Comparison of ENCODE assay signal across 14 cellular contexts in the genomic region with DNA sequence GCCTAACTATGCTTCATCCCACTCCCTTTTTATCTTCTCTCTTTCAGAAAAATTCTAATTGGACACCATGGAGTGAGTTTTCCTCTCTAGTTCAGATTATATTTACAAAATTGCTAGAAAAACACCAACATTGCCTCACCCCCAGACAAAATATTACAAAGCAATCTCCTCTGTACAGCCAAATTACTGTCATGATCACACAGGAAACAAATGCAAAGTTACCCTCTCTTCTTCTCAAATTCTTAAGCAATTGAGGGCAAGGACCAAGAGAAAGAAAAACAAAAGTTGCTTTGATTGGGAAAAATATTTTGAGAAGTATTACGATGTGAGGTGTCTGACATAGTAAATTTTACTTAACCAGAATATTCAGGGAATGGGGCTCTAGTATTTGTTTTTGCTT. TPM values are rescaled to one million over a fixed set of nuclear protein-coding genes. Genes with fewer than 3 reads are reported as not detected.
DNase-seq lines count a peak whose midpoint lies in the region; TF ChIP-seq lines count a peak whose summit lies in the region.
"Had no signal": no experiment of that assay in that cellular context is flagged by ENCODE, and none has a peak within 500 bp of the region (broad histone marks: within the 10 kb centered on the region; RNA-seq: fewer than 3 reads in every experiment).

No MANE protein-coding gene starts in this region.

- no peak overlapping the region for H3K9ac ChIP-seq in subcutaneous abdominal adipose tissue (ENCODE audit: low read length in 5 of 5)
- H3K9ac ChIP-seq: BLaER1 treated with 17β-estradiol and CSF1 and Interleukin-3, amounts not matched to agents 10 nM and 100 nM had no signal

- BruUV-seq in MCF 10A (replicated peaks; lab: Mats Ljungman, UMichigan), result no TSS peak

- no peak for TF ChIP-seq CTCF in MCF 10A (IDR thresholded peaks at IDR 0.05; ENCODE audit: unreplicated experiment)
- no peak for TF ChIP-seq CTCF in breast epithelium (IDR thresholded peaks at IDR 0.05)
- TF ChIP-seq CTCF in cardiac fibroblast (IDR thresholded peaks at IDR 0.05; ENCODE audit: low read depth, low read length), result no peak

- no peaks in the 10 kb centered on the region for H3K9me3 ChIP-seq in breast epithelium
- H3K9me3 ChIP-seq in subcutaneous abdominal adipose tissue (ENCODE audit: control insufficient read depth in 5 of 5, low read length in 5 of 5), result no peaks in the 10 kb centered on the region
- H3K9me3 ChIP-seq: BLaER1 treated with 17β-estradiol and CSF1 and Interleukin-3, amounts not matched to agents 10 nM and 100 nM had no signal

- peaks cover 15% of the 10 kb centered on the region for H3K4me1 Mint-ChIP-seq in MCF 10A (ENCODE audit: insufficient read depth, unreplicated experiment)

- H3K36me3 ChIP-seq in breast epithelium, result no peaks in the 10 kb centered on the region
- H3K36me3 ChIP-seq in subcutaneous abdominal adipose tissue (ENCODE audit: control insufficient read depth in 5 of 5, insufficient read depth in 5 of 5, low read length in 5 of 5), result no peaks in the 10 kb centered on the region
- H3K36me3 ChIP-seq: BLaER1 treated with 17β-estradiol and CSF1 and Interleukin-3, amounts not matched to agents 10 nM and 100 nM had no signal

- no peaks in the 10 kb centered on the region for H3K9me3 Mint-ChIP-seq in MCF 10A (ENCODE audit: unreplicated experiment)
- H3K9me3 Mint-ChIP-seq: CD8-positive, alpha-beta T cell had no signal

- H3K4me3 Mint-ChIP-seq in MCF 10A (ENCODE audit: unreplicated experiment), result no peak overlapping the region
- H3K4me3 Mint-ChIP-seq: B cell; CD8-positive, alpha-beta T cell; H9 had no signal

- no peak overlapping the region for H3K27ac ChIP-seq in breast epithelium
- peak overlapping the region; percentile 79 for H3K27ac ChIP-seq in subcutaneous abdominal adipose tissue (ENCODE audit: low read depth, low read length)

- H3K27me3 ChIP-seq in breast epithelium (no peaks in the 10 kb centered on the region), subcutaneous abdominal adipose tissue (ENCODE audit: control insufficient read depth in 5 of 5, insufficient read depth in 4 of 5, low read length in 5 of 5) (no peaks in the 10 kb centered on the region)
- H3K27me3 ChIP-seq: BLaER1 treated with 17β-estradiol and CSF1 and Interleukin-3, amounts not matched to agents 10 nM and 100 nM had no signal

- intact Hi-C loops in MCF 10A (cut with micrococcal nuclease), result no loop called here
- intact Hi-C loops in breast epithelium (cut with DNase I; ENCODE audit: low total_unique reads), result no loop called here

- no peak overlapping the region for H3K4me3 ChIP-seq in breast epithelium
- no peak overlapping the region for H3K4me3 ChIP-seq in cardiac fibroblast (replicated peaks in 1 of 2; ENCODE audit: low read depth in 2 of 2, low read length in 2 of 2)
- H3K4me3 ChIP-seq in subcutaneous abdominal adipose tissue (ENCODE audit: low read depth in 1 of 5, low read length in 5 of 5), result no peak overlapping the region
- H3K4me3 ChIP-seq: BLaER1 treated with 17β-estradiol and CSF1 and Interleukin-3, amounts not matched to agents 10 nM and 100 nM had no signal

- H3K36me3 Mint-ChIP-seq in MCF 10A (ENCODE audit: insufficient read depth, unreplicated experiment), result no peaks in the 10 kb centered on the region
- H3K36me3 Mint-ChIP-seq: CD8-positive, alpha-beta T cell had no signal

- H3K4me1 ChIP-seq in breast epithelium (no peaks in the 10 kb centered on the region), subcutaneous abdominal adipose tissue (ENCODE audit: control insufficient read depth in 5 of 5, insufficient read depth in 5 of 5, low read length in 5 of 5) (peaks cover 0 to 49% (median 19%) of the 10 kb centered on the region in 5 donors)

- POLR2A ChIA-PET in MCF 10A (lab: Yijun Ruan, JAX), result no interaction called here

- CTCF ChIA-PET in MCF 10A (lab: Yijun Ruan, JAX), result interaction anchor here (0.6 kb wide), 1 partner anchor 42 kb away, joined by 3 read pairs; no protein-coding TSS in a partner anchor

- DNase-seq in MCF 10A (ENCODE audit: unreplicated experiment) (peak; percentile 11), breast epithelium (ENCODE audit: low spot score in 2 of 2) (no peak), cardiac fibroblast (ENCODE audit: low read depth in 2 of 2) (peak; percentile 31 to 44), fibroblast of gingiva (ENCODE audit: low read depth) (peak; percentile 31), germinal center (ENCODE audit: low spot score) (no peak)
- DNase-seq in activated CD4-positive, CD25-positive, alpha-beta regulatory T cell (lab: John Stamatoyannopoulos, UW), result no peak
- DNase-seq: Calu3; CD8-positive, alpha-beta T cell; DMS79 treated with DMSO at 0.1 percent for 48 hours; GF-D8; H9 had no signal

- H3K27ac Mint-ChIP-seq in MCF 10A (ENCODE audit: low read depth, unreplicated experiment), result no peak overlapping the region
- H3K27ac Mint-ChIP-seq: B cell; CD8-positive, alpha-beta T cell; H9 had no signal

- no peaks in the 10 kb centered on the region for H3K27me3 Mint-ChIP-seq in MCF 10A (ENCODE audit: insufficient read depth, unreplicated experiment)

- no peak for TF ChIP-seq POLR2A in breast epithelium (IDR thresholded peaks at IDR 0.05)

RNA-seq across cellular contexts. Expression of gene ABCA1, which starts 30.8 kb away (rescaled TPM):
- total RNA-seq in MCF 10A (2022) (0.15 and 0.28 TPM in 2 replicates), breast epithelium (100 to 1,000 TPM in 1 of 3 donors, 10 to 100 TPM in 2; 57.0 to 100 (median 67.8) TPM)

Comparison
In these comparisons a context has a peak if more than half of its experiments do, and no peak if none do; other contexts are left out.
1. DNase-seq: peak in MCF 10A (single experiment), cardiac fibroblast (2 of 2) and fibroblast of gingiva (single experiment); none in breast epithelium (0 of 2), germinal center (single experiment) and activated CD4-positive, CD25-positive, alpha-beta regulatory T cell (0 of 4).
2. RNA of gene ABCA1, which starts 30.8 kb away (total RNA-seq): 57.0 to 100 TPM in breast epithelium; 0.15 to 0.28 TPM in MCF 10A; every median in the first group is over 10 times any median in the second.